ENCODE assay signal across 17 cellular contexts in the genomic region with DNA sequence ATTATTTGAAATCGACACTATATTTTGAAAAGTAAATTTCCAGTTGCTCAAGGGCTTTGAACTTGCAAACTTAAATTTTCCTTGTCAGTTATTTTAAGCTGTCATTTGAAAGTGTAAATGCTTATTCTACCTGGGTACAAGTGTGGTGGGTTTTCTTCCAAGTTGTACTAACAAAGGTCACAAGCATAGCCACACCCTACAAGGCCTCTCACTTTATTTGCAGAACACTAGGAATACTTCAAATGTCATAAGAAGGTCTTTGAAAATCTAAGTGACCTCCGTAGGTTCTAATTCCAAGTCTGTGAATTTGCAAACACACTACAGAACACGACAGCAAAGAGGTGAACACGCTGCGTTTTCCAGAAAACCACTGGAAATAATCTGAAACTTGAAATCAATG. TPM values are rescaled to one million over a fixed set of nuclear protein-coding genes. Genes with fewer than 3 reads are reported as not detected.
DNase-seq lines count a peak whose midpoint lies in the region; ATAC-seq and TF ChIP-seq lines count a peak whose summit lies in the region.
"Had no signal": no experiment of that assay in that cellular context is flagged by ENCODE, and none has a peak within 500 bp of the region (broad histone marks: within the 10 kb centered on the region; RNA-seq: fewer than 3 reads in every experiment).

No MANE protein-coding gene starts in this region.

- DNase-seq in mammary epithelial cell (no peak), breast epithelium (ENCODE audit: low spot score in 2 of 2) (no peak), epithelial cell of prostate (ENCODE audit: low read depth, low spot score) (no peak), lung (ENCODE audit: low spot score) (no peak)
- no peak for DNase-seq in activated naive CD8-positive, alpha-beta T cell treated with anti-CD3 and anti-CD28 coated beads for 36 hours
- no peak for DNase-seq in activated T-cell treated with anti-CD3 and anti-CD28 coated beads, Interleukin-2, amount 50 U/mL, for 1 hour
- DNase-seq: 8988T; C1 segment of cervical spinal cord; Calu3; CD4-positive, alpha-beta T cell; DMS 273 treated with DMSO at 0.1 percent for 48 hours; DMS79; H7 had no signal

- H3K27me3 Mint-ChIP-seq in activated naive CD8-positive, alpha-beta T cell treated with anti-CD3 and anti-CD28 coated beads for 36 hours = no peaks in the 10 kb centered on the region

- H3K36me3 Mint-ChIP-seq in activated naive CD8-positive, alpha-beta T cell treated with anti-CD3 and anti-CD28 coated beads for 36 hours = no peaks in the 10 kb centered on the region

- no peaks in the 10 kb centered on the region for H3K79me2 ChIP-seq in mammary epithelial cell (ENCODE audit: insufficient read depth, low read length)

- in situ Hi-C loops in mammary epithelial cell (cut with MboI; ENCODE audit: low sequenced_read_pairs in 2 of 2) = no loop called here

- no peaks in the 10 kb centered on the region for H3K4me1 Mint-ChIP-seq in activated naive CD8-positive, alpha-beta T cell treated with anti-CD3 and anti-CD28 coated beads for 36 hours
- H3K4me1 Mint-ChIP-seq: B cell, GM23338 had no signal

- H3K9me3 ChIP-seq in mammary epithelial cell (replicated peaks; ENCODE audit: insufficient read depth, low read length) (no peaks in the 10 kb centered on the region), breast epithelium (no peaks in the 10 kb centered on the region), lung (ENCODE audit: control insufficient read depth in 2 of 2, insufficient read depth in 1 of 2, low read length in 1 of 2) (no peaks in the 10 kb centered on the region)

- BruUV-seq in mammary epithelial cell (replicated peaks; lab: Mats Ljungman, UMichigan) = no TSS peak

- CTCF ChIA-PET in mammary epithelial cell (lab: Charles Lee; ENCODE audit: low non-redundant PET) = no interaction called here

- no peak for TF ChIP-seq POLR2A in breast epithelium (IDR thresholded peaks at IDR 0.05)

- no peak overlapping the region for H2AFZ ChIP-seq in mammary epithelial cell (ENCODE audit: low read depth, low read length)
- H2AFZ ChIP-seq: GM23338 had no signal

- H3K4me2 ChIP-seq in mammary epithelial cell (ENCODE audit: insufficient read depth, low read depth, low read length) = peak overlapping the region; percentile 79
- H3K4me2 ChIP-seq: GM23338 had no signal

- no peaks in the 10 kb centered on the region for H3K9me3 Mint-ChIP-seq in activated naive CD8-positive, alpha-beta T cell treated with anti-CD3 and anti-CD28 coated beads for 36 hours
- H3K9me3 Mint-ChIP-seq: CD4-positive, alpha-beta T cell; GM23338 had no signal

- dilution Hi-C loops in mammary epithelial cell (cut with HindIII; ENCODE audit: low sequenced_read_pairs) = no loop called here

- H3K36me3 ChIP-seq in mammary epithelial cell (ENCODE audit: insufficient read depth, low read length) = no peaks in the 10 kb centered on the region
- H3K36me3 ChIP-seq in breast epithelium = no peaks in the 10 kb centered on the region
- H3K36me3 ChIP-seq in lung (ENCODE audit: control insufficient read depth in 2 of 2, insufficient read depth in 2 of 2, low read length in 2 of 2) = no peaks in the 10 kb centered on the region

- no peaks in the 10 kb centered on the region for H4K20me1 ChIP-seq in mammary epithelial cell (ENCODE audit: insufficient read depth, low read length)

- no peak overlapping the region for H3K4me3 Mint-ChIP-seq in activated naive CD8-positive, alpha-beta T cell treated with anti-CD3 and anti-CD28 coated beads for 36 hours
- H3K4me3 Mint-ChIP-seq: B cell; CD4-positive, alpha-beta T cell; GM23338 had no signal

- H3K4me3 ChIP-seq in mammary epithelial cell (replicated peaks in 1 of 3; ENCODE audit: insufficient read depth in 1 of 3, low read depth in 2 of 3, low read length in 3 of 3) (no peak overlapping the region), breast epithelium (no peak overlapping the region), lung (no peak overlapping the region)
- H3K4me3 ChIP-seq: GM12878, GM23338 had no signal

- intact Hi-C loops in mammary epithelial cell (cut with micrococcal nuclease) = no loop called here
- intact Hi-C loops in breast epithelium (cut with DNase I; ENCODE audit: low total_unique reads) = no loop called here

- ATAC-seq in lung (ENCODE audit: insufficient read depth, low FRiP score) = peak; percentile 30
- no peak for ATAC-seq in GM21825 (IDR thresholded peaks at IDR 0.05; ENCODE audit: unreplicated experiment)
- ATAC-seq: GM12878, GM23338 had no signal

- no peak overlapping the region for H3K27ac Mint-ChIP-seq in activated naive CD8-positive, alpha-beta T cell treated with anti-CD3 and anti-CD28 coated beads for 36 hours
- H3K27ac Mint-ChIP-seq: B cell; CD4-positive, alpha-beta T cell; GM23338 had no signal

- WGBS in mammary epithelial cell (ENCODE audit: low coverage, missing lambda C conversion rate) = 76% methylated on average over 5 of the region's 5 CpGs
- WGBS in lung, 2 donors = 59 to 88% methylated on average over 5 of the region's 5 CpGs

- H3K27me3 ChIP-seq in mammary epithelial cell (ENCODE audit: insufficient read depth, low read length) (no peaks in the 10 kb centered on the region), breast epithelium (no peaks in the 10 kb centered on the region), lung (ENCODE audit: control insufficient read depth, insufficient read depth) (no peaks in the 10 kb centered on the region)

- H3K4me1 ChIP-seq in mammary epithelial cell (ENCODE audit: insufficient read depth, low read length) = peaks cover 29% of the 10 kb centered on the region
- no peaks in the 10 kb centered on the region for H3K4me1 ChIP-seq in breast epithelium
- peaks cover 1 to 18% of the 10 kb centered on the region in 2 donors for H3K4me1 ChIP-seq in lung (ENCODE audit: control insufficient read depth in 2 of 2, insufficient read depth in 2 of 2, low read length in 2 of 2)

- H3K9ac ChIP-seq in mammary epithelial cell (ENCODE audit: insufficient read depth, low read length) = no peak overlapping the region

- H3K27ac ChIP-seq in mammary epithelial cell (ENCODE audit: insufficient read depth, low read depth, low read length) (no peak overlapping the region), breast epithelium (no peak overlapping the region), epithelial cell of prostate (peak overlapping the region; percentile 55), lung (ENCODE audit: low read depth in 1 of 2, low read length in 1 of 2) (no peak overlapping the region)

- no peak for TF ChIP-seq CTCF in mammary epithelial cell (conservative IDR thresholded peaks at IDR 0.05 in 1 of 2, IDR thresholded peaks at IDR 0.05 in 1 of 2; ENCODE audit: extremely low read depth in 1 of 2, insufficient read depth in 1 of 2, low read depth in 1 of 2, low read length in 2 of 2)
- no peak for TF ChIP-seq CTCF in breast epithelium (IDR thresholded peaks at IDR 0.05)
- no peak for TF ChIP-seq CTCF in lung (IDR thresholded peaks at IDR 0.05; ENCODE audit: control extremely low read depth, extremely low read depth)

RNA-seq across cellular contexts. Expression of gene RMDN2, which starts 9.3 kb away (rescaled TPM):
- total RNA-seq in mammary epithelial cell (10 to 100 TPM in 1 of 2 donors, 1 to 10 TPM in 1; 5.4 to 12.5 TPM), breast epithelium (10 to 100 TPM in 2 of 3 donors, 1 to 10 TPM in 1; 9.8 to 14.4 (median 11.5) TPM), lung (10 to 100 TPM; 15.9 to 37.9 TPM)
- polyA plus RNA-seq in mammary epithelial cell (3.1 TPM), lung (10 to 100 TPM in 1 of 2 donors, 1 to 10 TPM in 1; 7.7 to 20.8 TPM)
- polyA minus RNA-seq in mammary epithelial cell = not detected
- total RNA-seq in activated naive CD8-positive, alpha-beta T cell treated with anti-CD3 and anti-CD28 coated beads for 36 hours = 1 to 10 TPM; 2.8 to 3.2 TPM
